ENCODE assay signal across 13 cellular contexts in the genomic region with DNA sequence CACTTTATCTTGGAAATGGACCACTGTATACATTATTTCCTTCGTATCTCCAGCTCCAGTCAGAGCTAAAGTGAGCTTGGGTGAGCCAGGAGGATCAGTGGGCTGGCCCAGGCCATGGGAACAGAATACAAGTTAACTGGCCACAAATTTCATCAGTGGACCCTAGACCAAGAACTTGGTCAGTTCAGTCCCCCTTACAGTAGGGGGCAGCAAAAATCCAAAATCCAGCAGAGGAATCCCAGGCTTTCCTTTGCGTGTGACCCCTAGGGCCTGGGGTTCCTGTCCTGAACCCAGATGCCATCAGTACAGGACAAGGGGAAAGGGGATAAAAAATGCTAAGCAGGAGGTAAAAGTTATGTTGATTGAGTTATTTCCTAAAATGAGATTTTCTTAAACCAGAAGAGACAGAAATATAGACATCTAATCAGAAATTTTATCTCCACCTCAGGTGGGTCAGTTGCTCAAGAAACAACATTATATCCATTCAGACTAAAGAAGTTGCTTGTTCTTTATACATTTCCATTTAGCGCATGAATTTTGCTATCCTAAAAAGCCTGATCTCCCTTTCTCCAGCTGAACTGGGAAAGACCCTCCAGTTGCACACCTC. TPM values are rescaled to one million over a fixed set of nuclear protein-coding genes. Genes with fewer than 3 reads are reported as not detected.
DNase-seq lines count a peak whose midpoint lies in the region; ATAC-seq and TF ChIP-seq lines count a peak whose summit lies in the region.
"Had no signal": no experiment of that assay in that cellular context is flagged by ENCODE, and none has a peak within 500 bp of the region (broad histone marks: within the 10 kb centered on the region; RNA-seq: fewer than 3 reads in every experiment).

No MANE protein-coding gene starts in this region.

- no TSS peak for BruUV-seq in PC-9 (replicated peaks; lab: Mats Ljungman, UMichigan)

- H3K4me1 ChIP-seq in PC-9 (replicated peaks; ENCODE audit: insufficient read depth) = no peaks in the 10 kb centered on the region

- CTCF ChIA-PET in BJ (lab: Yijun Ruan, JAX) (interaction anchor here (0.6 to 2.1 kb wide), 3 partner anchors 12 to 320 kb away, joined by 3 to 9 read pairs (median 3); no protein-coding TSS in a partner anchor), PC-9 (lab: Charles Lee) (interaction anchor here (0.6 kb wide), 1 partner anchor 11 kb away, joined by 3 read pairs; no protein-coding TSS in a partner anchor)

- H3K79me2 ChIP-seq in PC-9 (ENCODE audit: low read depth) = no peaks in the 10 kb centered on the region

- H3K9me3 ChIP-seq in PC-9 (ENCODE audit: insufficient read depth, low read depth) = no peaks in the 10 kb centered on the region; the same call in 1 of the 2 replicates

- intact Hi-C loops in PC-9 (cut with micrococcal nuclease; ENCODE audit: unreplicated experiment) = no loop called here

- in situ Hi-C loops in KBM-7 (cut with MboI; ENCODE audit: low pct_unique_long_range_greater_than_20kb, low sequenced_read_pairs) = no loop called here

- H3K4me2 ChIP-seq in PC-9 = no peak overlapping the region

- H2AFZ ChIP-seq in PC-9 = no peak overlapping the region

- DNase-seq in BJ (ENCODE audit: low read depth) = no peak
- DNase-seq in GM12865 (ENCODE audit: low read depth) = no peak
- no peak for DNase-seq in PC-9
- DNase-seq in germinal center (ENCODE audit: low spot score) = peak; percentile 12
- no peak for DNase-seq in superior temporal gyrus (ENCODE audit: extremely low spot score)
- DNase-seq in KBM-7 = no peak
- DNase-seq: NCI-H187 treated with DMSO at 0.1 percent for 48 hours had no signal

- ATAC-seq in HG02981 (IDR thresholded peaks at IDR 0.05; ENCODE audit: unreplicated experiment) = no peak
- no peak for ATAC-seq in HG03439 (IDR thresholded peaks at IDR 0.05; ENCODE audit: unreplicated experiment)

- no peaks in the 10 kb centered on the region for H3K9me2 ChIP-seq in PC-9 (ENCODE audit: insufficient read depth)

- H4K20me1 ChIP-seq in PC-9 (ENCODE audit: insufficient read depth) = no peaks in the 10 kb centered on the region

- H3K27me3 ChIP-seq in BJ (ENCODE audit: control insufficient read depth, insufficient read depth, low read length) (no peaks in the 10 kb centered on the region), PC-9 (ENCODE audit: insufficient read depth, low read depth) (no peaks in the 10 kb centered on the region)

- H3F3A ChIP-seq in PC-9 (ENCODE audit: insufficient read depth, low read depth) = no peaks in the 10 kb centered on the region

- H3K36me3 ChIP-seq in BJ (ENCODE audit: control insufficient read depth, insufficient read depth, low read length) = no peaks in the 10 kb centered on the region
- H3K36me3 ChIP-seq in PC-9 (ENCODE audit: low read depth) = no peaks in the 10 kb centered on the region

- POLR2A ChIA-PET in BJ (lab: Charles Lee) = no interaction called here
- POLR2A ChIA-PET in PC-9 (lab: Charles Lee; ENCODE audit: unreplicated experiment) = no interaction called here

- H3K27ac ChIP-seq in PC-9 = no peak overlapping the region
- H3K27ac ChIP-seq: SK-N-MC had no signal

- H3K4me3 ChIP-seq in BJ (ENCODE audit: low read depth, low read length) (no peak overlapping the region), GM12865 (ENCODE audit: low read depth, low read length) (no peak overlapping the region), PC-9 (no peak overlapping the region)
- H3K4me3 ChIP-seq: SK-N-MC had no signal

- TF ChIP-seq CTCF in BJ (IDR thresholded peaks at IDR 0.05; ENCODE audit: insufficient read depth, low read depth, low read length) = peak; percentile 42
- peak; percentile 45 for TF ChIP-seq CTCF in GM12865 (IDR thresholded peaks at IDR 0.05; ENCODE audit: insufficient read depth, low read depth, low read length, missing control alignments)
- peak; percentile 68 for TF ChIP-seq CTCF in PC-9 (conservative IDR thresholded peaks at IDR 0.05)

RNA-seq across cellular contexts. Expression of gene LCE5A, which starts 24.1 kb away (rescaled TPM):
- not detected in 2 replicates for polyA plus RNA-seq in BJ (2011; rRNA removed)
- not detected in 2 replicates for polyA minus RNA-seq in BJ (2011; rRNA and poly(A)+ RNA removed)
- total RNA-seq in PC-9 (2021) = not detected in 2 replicates
- total RNA-seq: activated T-helper 1 cell treated with anti-CD3 and anti-CD28 coated beads, Interleukin-12 subunit alpha, Interleukin-12 subunit beta, Interleukin-2, Interleukin-4 antibody, amounts not matched to agents 30 ng/mL and 10 ng/mL and 1 ng/mL, durations not matched to agents 14 hours and 24 hours and 36 hours; dermis microvascular lymphatic vessel endothelial cell; omental fat pad had no signal

RNA-seq across cellular contexts. Expression of gene CRCT1, which starts 27.8 kb away (rescaled TPM):
- not detected in 2 replicates for polyA plus RNA-seq in BJ (2011; rRNA removed)
- polyA minus RNA-seq in BJ (2011; rRNA and poly(A)+ RNA removed) = 0.28 TPM in 1 of 2 replicates, not detected in the other
- total RNA-seq in PC-9 (2021) = not detected in 2 replicates
- total RNA-seq: activated T-helper 1 cell treated with anti-CD3 and anti-CD28 coated beads, Interleukin-12 subunit alpha, Interleukin-12 subunit beta, Interleukin-2, Interleukin-4 antibody, amounts not matched to agents 30 ng/mL and 10 ng/mL and 1 ng/mL, durations not matched to agents 14 hours and 24 hours and 36 hours; dermis microvascular lymphatic vessel endothelial cell; omental fat pad had no signal
